Comparison of ENCODE assay signal across 13 cellular contexts in genomic region chr5:53820802-53821171, GRCh38.
A peak's percentile ranks its signal among the peaks of the same experiment; 100 is the strongest.
DNase-seq lines count a peak whose midpoint lies in the region; ATAC-seq, FAIRE-seq and TF ChIP-seq lines count a peak whose summit lies in the region.
"Had no signal": no experiment of that assay in that cellular context is flagged by ENCODE, and none has a peak within 500 bp of the region (broad histone marks: within the 10 kb centered on the region; RNA-seq: fewer than 3 reads in every experiment).

No MANE protein-coding gene starts in this region.

- peak; percentile 56 for FAIRE-seq in GM18507 (lab: Jason Lieb, UNC)
- FAIRE-seq: K562 had no signal

- no peak for TF ChIP-seq CTCF in upper lobe of right lung (IDR thresholded peaks at IDR 0.05)
- TF ChIP-seq CTCF in PC-9 (conservative IDR thresholded peaks at IDR 0.05) = no peak

- H3K4me2 ChIP-seq in PC-9 = no peak overlapping the region

- no peak overlapping the region for H2AFZ ChIP-seq in PC-9

- no peaks in the 10 kb centered on the region for H3F3A ChIP-seq in PC-9 (ENCODE audit: insufficient read depth, low read depth)

- H3K27ac ChIP-seq in upper lobe of right lung (no peak overlapping the region), PC-9 (no peak overlapping the region)
- H3K27ac ChIP-seq: neutrophil had no signal

- H3K9me2 ChIP-seq in PC-9 (ENCODE audit: insufficient read depth) = no peaks in the 10 kb centered on the region

- no peaks in the 10 kb centered on the region for H3K79me2 ChIP-seq in PC-9 (ENCODE audit: low read depth)

- no peaks in the 10 kb centered on the region for H3K9me3 ChIP-seq in upper lobe of right lung
- H3K9me3 ChIP-seq in PC-9 (ENCODE audit: insufficient read depth, low read depth) = no peaks in the 10 kb centered on the region
- H3K9me3 ChIP-seq: neutrophil had no signal

- H3K4me1 ChIP-seq in upper lobe of right lung (no peaks in the 10 kb centered on the region), PC-9 (replicated peaks; ENCODE audit: insufficient read depth) (no peaks in the 10 kb centered on the region)

- H4K20me1 ChIP-seq in PC-9 (ENCODE audit: insufficient read depth) = no peaks in the 10 kb centered on the region

- intact Hi-C loops in upper lobe of right lung (cut with DNase I) = no loop called here
- intact Hi-C loops in PC-9 (cut with micrococcal nuclease; ENCODE audit: unreplicated experiment) = no loop called here

- ATAC-seq in GM21360 (IDR thresholded peaks at IDR 0.05; ENCODE audit: unreplicated experiment) = peak; percentile 94
- peak; percentile 78 for ATAC-seq in HG02981 (IDR thresholded peaks at IDR 0.05; ENCODE audit: unreplicated experiment)
- ATAC-seq in upper lobe of right lung = no peak
- ATAC-seq: esophagus mucosa, K562 had no signal

- H3K27me3 ChIP-seq in upper lobe of right lung = no peaks in the 10 kb centered on the region
- H3K27me3 ChIP-seq in PC-9 (ENCODE audit: insufficient read depth, low read depth) = no peaks in the 10 kb centered on the region
- H3K27me3 ChIP-seq: neutrophil had no signal

- H3K4me3 ChIP-seq in upper lobe of right lung (no peak overlapping the region), PC-9 (no peak overlapping the region)
- H3K4me3 ChIP-seq: K562 had no signal

- CTCF ChIA-PET in PC-9 (lab: Charles Lee) = no interaction called here

- DNase-seq in GM18507 (ENCODE audit: extremely low spot score, insufficient read length, low read depth) = peak; percentile 8
- DNase-seq in NCI-H446 treated with DMSO at 0.1 percent for 48 hours (lab: John Stamatoyannopoulos, UW) = peak; percentile 75
- DNase-seq in retina = no peak
- DNase-seq in upper lobe of right lung = no peak
- no peak for DNase-seq in PC-9
- DNase-seq in islet precursor cell = no peak
- DNase-seq: NCI-H748 treated with DMSO at 0.1 percent for 48 hours; stimulated activated CD4-positive, alpha-beta T cell treated with anti-CD3 and anti-CD28 coated beads, Interleukin-1b, Interleukin-23, amount 100 ng/mL, for 48 hours had no signal

- H3K36me3 ChIP-seq in upper lobe of right lung = no peaks in the 10 kb centered on the region
- H3K36me3 ChIP-seq in PC-9 (ENCODE audit: low read depth) = no peaks in the 10 kb centered on the region
- H3K36me3 ChIP-seq: neutrophil had no signal

- BruUV-seq in PC-9 (replicated peaks; lab: Mats Ljungman, UMichigan) = no TSS peak

- POLR2A ChIA-PET in PC-9 (lab: Charles Lee; ENCODE audit: unreplicated experiment) = no interaction called here

Comparison
In these comparisons a context has a peak if more than half of its experiments do, and no peak if none do; other contexts are left out.
1. DNase-seq: peak in GM18507 (single experiment) and NCI-H446 treated with DMSO at 0.1 percent for 48 hours (single experiment); none in retina (single experiment), upper lobe of right lung (single experiment), PC-9 (0 of 2) and islet precursor cell (single experiment).